Comparison of ENCODE assay signal across 20 cellular contexts in the genomic region with DNA sequence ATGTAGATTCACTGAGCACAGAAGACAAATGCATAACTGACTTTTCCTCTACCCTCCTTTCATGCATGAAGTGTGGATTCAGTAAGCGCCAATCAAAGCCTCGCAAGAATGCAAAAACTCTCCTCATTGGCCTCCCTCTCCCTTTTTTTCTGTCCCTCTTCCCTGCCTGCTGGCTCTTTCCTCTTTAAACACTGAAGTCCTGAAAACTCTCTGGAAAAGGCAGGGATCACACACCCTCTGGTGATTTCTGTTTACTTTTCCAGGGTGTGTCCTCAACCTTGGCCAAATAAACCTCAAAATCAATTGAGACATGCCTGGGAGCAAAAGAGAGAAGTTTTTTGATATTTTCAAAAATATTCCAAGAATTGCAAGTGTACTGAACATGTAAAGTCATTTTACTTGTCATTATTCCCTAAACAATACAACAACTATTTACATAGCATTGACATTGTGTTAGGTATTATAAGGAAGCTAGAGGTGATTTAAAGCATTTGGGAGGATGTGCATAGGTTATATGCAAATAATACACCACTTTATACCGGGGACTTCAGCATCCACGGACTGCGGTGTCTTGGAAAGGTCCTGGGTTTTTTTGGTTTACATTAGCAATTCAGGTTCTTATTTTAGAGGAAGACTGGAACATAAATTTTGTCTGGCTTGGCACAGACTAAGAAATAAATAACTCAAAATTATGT.
A peak's percentile ranks its signal among the peaks of the same experiment; 100 is the strongest.
DNase-seq lines count a peak whose midpoint lies in the region; ATAC-seq and TF ChIP-seq lines count a peak whose summit lies in the region.
"Had no signal": no experiment of that assay in that cellular context is flagged by ENCODE, and none has a peak within 500 bp of the region (broad histone marks: within the 10 kb centered on the region; RNA-seq: fewer than 3 reads in every experiment).

No MANE protein-coding gene starts in this region.

- H3K27ac Mint-ChIP-seq in Calu3 (ENCODE audit: unreplicated experiment): no peak overlapping the region
- peak overlapping the region; percentile 68 for H3K27ac Mint-ChIP-seq in WTC11
- H3K27ac Mint-ChIP-seq: CD4-positive, CD25-positive, alpha-beta regulatory T cell had no signal

- H3K9me3 Mint-ChIP-seq in Calu3 (ENCODE audit: low read depth, unreplicated experiment) (peaks cover 3% of the 10 kb centered on the region), WTC11 (peaks cover 8% of the 10 kb centered on the region)

- DNase-seq in Calu3 (peak; percentile 24), LoVo (ENCODE audit: low spot score) (peak; percentile 36), WTC11 (ENCODE audit: low spot score) (no peak), inferior parietal cortex (ENCODE audit: extremely low spot score) (no peak), pons (ENCODE audit: low spot score) (no peak)
- DNase-seq in stimulated activated naive CD8-positive, alpha-beta T cell treated with anti-CD3 and anti-CD28 coated beads, Interleukin-15, Interleukin-2, amounts not matched to agents 100 U/mL and 50 U/mL, for 24 hours: no peak
- DNase-seq: CD4-positive, CD25-positive, alpha-beta regulatory T cell; DMS 273 treated with DMSO at 0.1 percent for 48 hours; GDM1; GOT3; KBM-7; NCI-H1092; NCI-H1436 treated with DMSO at 0.1 percent for 48 hours; NCI-H1930; NCI-H526; SJCRH30 had no signal

- TF ChIP-seq CTCF in Calu3 (IDR thresholded peaks at IDR 0.05; ENCODE audit: unreplicated experiment) (no peak), WTC11 (IDR thresholded peaks at IDR 0.05) (no peak)

- H3K9me3 ChIP-seq in mucosa of rectum (ENCODE audit: control insufficient read depth in 2 of 2, low read length in 2 of 2): no peaks in the 10 kb centered on the region
- H3K9me3 ChIP-seq: SJCRH30 had no signal

- intact Hi-C loops in Calu3 (cut with micrococcal nuclease; ENCODE audit: unreplicated experiment): no loop called here

- no peaks in the 10 kb centered on the region for H3K36me3 ChIP-seq in mucosa of rectum (ENCODE audit: control insufficient read depth in 2 of 2, insufficient read depth in 2 of 2, low read length in 2 of 2)
- H3K36me3 ChIP-seq: SJCRH30 had no signal

- peaks cover 5 to 8% of the 10 kb centered on the region in 2 donors for H3K4me1 ChIP-seq in mucosa of rectum (ENCODE audit: control insufficient read depth in 2 of 2, insufficient read depth in 2 of 2, low read length in 2 of 2)
- H3K4me1 ChIP-seq: SJCRH30 had no signal

- H3K27ac ChIP-seq in mucosa of rectum (ENCODE audit: low read depth in 2 of 2, low read length in 2 of 2): peak overlapping the region; percentile 16 to 18
- H3K27ac ChIP-seq: HL-60, SJCRH30 had no signal

- POLR2A ChIA-PET in WTC11 (lab: Charles Lee): no interaction called here

- no peaks in the 10 kb centered on the region for H3K36me3 Mint-ChIP-seq in Calu3 (ENCODE audit: insufficient read depth, unreplicated experiment)
- H3K36me3 Mint-ChIP-seq in WTC11: peaks cover 4% of the 10 kb centered on the region; the same call in 1 of the 2 replicates
- H3K36me3 Mint-ChIP-seq: CD4-positive, CD25-positive, alpha-beta regulatory T cell had no signal

- H3K27me3 ChIP-seq in mucosa of rectum (ENCODE audit: control insufficient read depth in 2 of 2, insufficient read depth in 2 of 2, low read length in 2 of 2): no peaks in the 10 kb centered on the region

- ATAC-seq in WTC11: peak; percentile 46
- ATAC-seq in stimulated activated naive CD8-positive, alpha-beta T cell treated with anti-CD3 and anti-CD28 coated beads, Interleukin-15, Interleukin-2, amounts not matched to agents 100 U/mL and 50 U/mL, for 24 hours: no peak
- ATAC-seq: HCT116, Panc1 had no signal

- BruUV-seq in Calu3 (replicated peaks; lab: Mats Ljungman, UMichigan): no TSS peak

- H3K9ac ChIP-seq in mucosa of rectum (ENCODE audit: low read depth in 1 of 2, low read length in 2 of 2): no peak overlapping the region

- no peak overlapping the region for H3K4me3 ChIP-seq in mucosa of rectum (ENCODE audit: low read length in 2 of 2)
- H3K4me3 ChIP-seq: SJCRH30 had no signal

- CTCF ChIA-PET in Calu3 (lab: Charles Lee) (interaction anchor here (0.6 to 1.4 kb wide), 2 partner anchors 17 to 53 kb away, joined by 3 to 5 read pairs; no protein-coding TSS in a partner anchor), WTC11 (lab: Charles Lee) (no interaction called here)

- H3K27me3 Mint-ChIP-seq in Calu3 (ENCODE audit: unreplicated experiment): peaks cover 17% of the 10 kb centered on the region
- no peaks in the 10 kb centered on the region for H3K27me3 Mint-ChIP-seq in WTC11 (ENCODE audit: low read depth)

- H3K4me3 Mint-ChIP-seq in Calu3 (ENCODE audit: low read depth, unreplicated experiment): no peak overlapping the region
- no peak overlapping the region for H3K4me3 Mint-ChIP-seq in WTC11
- H3K4me3 Mint-ChIP-seq: CD4-positive, CD25-positive, alpha-beta regulatory T cell had no signal

- H3K4me1 Mint-ChIP-seq in Calu3 (ENCODE audit: low read depth, unreplicated experiment): peaks cover 13% of the 10 kb centered on the region
- peaks cover 39% of the 10 kb centered on the region for H3K4me1 Mint-ChIP-seq in WTC11
- H3K4me1 Mint-ChIP-seq: CD4-positive, CD25-positive, alpha-beta regulatory T cell had no signal

TF ChIP-seq in WTC11, 78 proteins besides CTCF, POLR2A, EP300 and RAD21:
- TF ChIP-seq, protein P1, sequence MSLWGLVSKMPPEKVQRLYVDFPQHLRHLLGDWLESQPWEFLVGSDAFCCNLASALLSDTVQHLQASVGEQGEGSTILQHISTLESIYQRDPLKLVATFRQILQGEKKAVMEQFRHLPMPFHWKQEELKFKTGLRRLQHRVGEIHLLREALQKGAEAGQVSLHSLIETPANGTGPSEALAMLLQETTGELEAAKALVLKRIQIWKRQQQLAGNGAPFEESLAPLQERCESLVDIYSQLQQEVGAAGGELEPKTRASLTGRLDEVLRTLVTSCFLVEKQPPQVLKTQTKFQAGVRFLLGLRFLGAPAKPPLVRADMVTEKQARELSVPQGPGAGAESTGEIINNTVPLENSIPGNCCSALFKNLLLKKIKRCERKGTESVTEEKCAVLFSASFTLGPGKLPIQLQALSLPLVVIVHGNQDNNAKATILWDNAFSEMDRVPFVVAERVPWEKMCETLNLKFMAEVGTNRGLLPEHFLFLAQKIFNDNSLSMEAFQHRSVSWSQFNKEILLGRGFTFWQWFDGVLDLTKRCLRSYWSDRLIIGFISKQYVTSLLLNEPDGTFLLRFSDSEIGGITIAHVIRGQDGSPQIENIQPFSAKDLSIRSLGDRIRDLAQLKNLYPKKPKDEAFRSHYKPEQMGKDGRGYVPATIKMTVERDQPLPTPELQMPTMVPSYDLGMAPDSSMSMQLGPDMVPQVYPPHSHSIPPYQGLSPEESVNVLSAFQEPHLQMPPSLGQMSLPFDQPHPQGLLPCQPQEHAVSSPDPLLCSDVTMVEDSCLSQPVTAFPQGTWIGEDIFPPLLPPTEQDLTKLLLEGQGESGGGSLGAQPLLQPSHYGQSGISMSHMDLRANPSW (CRISPR knock-in tag; conservative IDR thresholded peaks at IDR 0.05; ENCODE audit: low read depth): no peak
- TF ChIP-seq, protein P2, sequence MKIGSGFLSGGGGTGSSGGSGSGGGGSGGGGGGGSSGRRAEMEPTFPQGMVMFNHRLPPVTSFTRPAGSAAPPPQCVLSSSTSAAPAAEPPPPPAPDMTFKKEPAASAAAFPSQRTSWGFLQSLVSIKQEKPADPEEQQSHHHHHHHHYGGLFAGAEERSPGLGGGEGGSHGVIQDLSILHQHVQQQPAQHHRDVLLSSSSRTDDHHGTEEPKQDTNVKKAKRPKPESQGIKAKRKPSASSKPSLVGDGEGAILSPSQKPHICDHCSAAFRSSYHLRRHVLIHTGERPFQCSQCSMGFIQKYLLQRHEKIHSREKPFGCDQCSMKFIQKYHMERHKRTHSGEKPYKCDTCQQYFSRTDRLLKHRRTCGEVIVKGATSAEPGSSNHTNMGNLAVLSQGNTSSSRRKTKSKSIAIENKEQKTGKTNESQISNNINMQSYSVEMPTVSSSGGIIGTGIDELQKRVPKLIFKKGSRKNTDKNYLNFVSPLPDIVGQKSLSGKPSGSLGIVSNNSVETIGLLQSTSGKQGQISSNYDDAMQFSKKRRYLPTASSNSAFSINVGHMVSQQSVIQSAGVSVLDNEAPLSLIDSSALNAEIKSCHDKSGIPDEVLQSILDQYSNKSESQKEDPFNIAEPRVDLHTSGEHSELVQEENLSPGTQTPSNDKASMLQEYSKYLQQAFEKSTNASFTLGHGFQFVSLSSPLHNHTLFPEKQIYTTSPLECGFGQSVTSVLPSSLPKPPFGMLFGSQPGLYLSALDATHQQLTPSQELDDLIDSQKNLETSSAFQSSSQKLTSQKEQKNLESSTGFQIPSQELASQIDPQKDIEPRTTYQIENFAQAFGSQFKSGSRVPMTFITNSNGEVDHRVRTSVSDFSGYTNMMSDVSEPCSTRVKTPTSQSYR (CRISPR knock-in tag; IDR thresholded peaks at IDR 0.05): no peak
- TF ChIP-seq CREB1 (CRISPR knock-in tag; IDR thresholded peaks at IDR 0.05) (no peak), FOXK1 (CRISPR knock-in tag; IDR thresholded peaks at IDR 0.05) (no peak), ZNF219 (CRISPR knock-in tag; IDR thresholded peaks at IDR 0.05; ENCODE audit: borderline replicate concordance) (no peak), ZNF416 (CRISPR knock-in tag; IDR thresholded peaks at IDR 0.05) (no peak), TP53 (CRISPR knock-in tag; IDR thresholded peaks at IDR 0.05) (no peak), RORB (CRISPR knock-in tag; IDR thresholded peaks at IDR 0.05) (no peak), ZNF423 (CRISPR knock-in tag; IDR thresholded peaks at IDR 0.05) (no peak)

Comparison
In these comparisons a context has a peak if more than half of its experiments do, and no peak if none do; other contexts are left out.
1. DNase-seq: peak in Calu3 (single experiment) and LoVo (single experiment); none in WTC11 (single experiment), inferior parietal cortex (single experiment), pons (single experiment) and stimulated activated naive CD8-positive, alpha-beta T cell treated with anti-CD3 and anti-CD28 coated beads, Interleukin-15, Interleukin-2, amounts not matched to agents 100 U/mL and 50 U/mL, for 24 hours (single experiment).